26 cellular contexts compared by ENCODE assay signal in genomic region chr16:87819983-87820382, GRCh38.
"Had no signal": no experiment of that assay in that cellular context is flagged by ENCODE, and none has a peak within 500 bp of the region (broad histone marks: within the 10 kb centered on the region; RNA-seq: fewer than 3 reads in every experiment).

No MANE protein-coding gene starts in this region.

- H3K4me1 ChIP-seq: gastrocnemius medialis, parathyroid adenoma, testis had no signal

- H3K9ac ChIP-seq: parathyroid adenoma had no signal

- H3K4me3 ChIP-seq: dorsolateral prefrontal cortex, esophagus squamous epithelium, gastrocnemius medialis, testis, vagina had no signal

- ATAC-seq: activated CD4-positive, alpha-beta T cell treated with anti-CD3 and anti-CD28 coated beads for 36 hours; effector memory CD8-positive, alpha-beta T cell; gastrocnemius medialis; left cardiac atrium; natural killer cell treated with Interleukin-12 subunit alpha and Interleukin-12 subunit beta and Interleukin-15 and Interleukin-18, amount 100 ng/mL, for 72 hours; right cardiac atrium; stimulated activated naive B cell treated with anti-CD40 and anti-IgM and Interleukin-4, amounts not matched to agents 10 μg/mL and 1 μg/mL and 100 μg/mL, for 72 hours; T-helper 17 cell had no signal

- H3K27ac ChIP-seq: esophagus squamous epithelium, gastrocnemius medialis, parathyroid adenoma, testis, vagina had no signal

- H3K27ac Mint-ChIP-seq: activated T-helper 1 cell treated with anti-CD3 and anti-CD28 coated beads, Interleukin-12 subunit alpha, Interleukin-12 subunit beta, Interleukin-2, Interleukin-4 antibody, amounts not matched to agents 30 ng/mL and 10 ng/mL and 1 ng/mL, durations not matched to agents 14 hours and 24 hours and 36 hours; natural killer cell treated with Interleukin-12 subunit alpha and Interleukin-12 subunit beta and Interleukin-15 and Interleukin-18, amount 100 ng/mL, for 72 hours; stimulated activated naive B cell treated with anti-CD40 and anti-IgM and Interleukin-4, amounts not matched to agents 10 μg/mL and 1 μg/mL and 100 μg/mL, for 72 hours; T-helper 17 cell; type B pancreatic cell had no signal

- DNase-seq: activated B cell treated with CpG ODN at 0.5 μM for 24 hours; activated CD4-positive, alpha-beta T cell treated with anti-CD3 and anti-CD28 coated beads for 36 hours; activated CD4-positive, alpha-beta T cell treated with anti-CD3 and anti-CD28 coated beads, Interleukin-2, amount 50 U/mL, for 48 hours; activated CD8-positive, alpha-beta memory T cell treated with anti-CD3 and anti-CD28 coated beads, Interleukin-2, amount 50 U/mL, for 48 hours; activated gamma-delta T cell; activated naive CD4-positive, alpha-beta T cell treated with anti-CD3 and anti-CD28 coated beads, Interleukin-2, amount 50 U/mL, for 16 hours; aorta; dorsolateral prefrontal cortex; effector memory CD8-positive, alpha-beta T cell; esophagus squamous epithelium; gastrocnemius medialis; hypothalamus; left cardiac atrium; nucleus accumbens; right cardiac atrium; stimulated activated CD4-positive, alpha-beta T cell treated with anti-CD3 and anti-CD28 coated beads, Interleukin-2, amount 100 ng/mL, for 24 hours; stimulated activated CD8-positive, alpha-beta memory T cell treated with anti-CD3 and anti-CD28 coated beads, Interleukin-4, amount 100 ng/mL, for 48 hours; stimulated activated naive B cell treated with anti-CD40 and anti-IgM and Interleukin-4, amounts not matched to agents 10 μg/mL and 1 μg/mL and 100 μg/mL, for 72 hours; T-helper 17 cell; testis had no signal

- H3K36me3 ChIP-seq: esophagus squamous epithelium, gastrocnemius medialis, vagina had no signal

- H3K27me3 Mint-ChIP-seq: activated CD4-positive, alpha-beta T cell treated with anti-CD3 and anti-CD28 coated beads for 36 hours; effector memory CD8-positive, alpha-beta T cell; natural killer cell treated with Interleukin-12 subunit alpha and Interleukin-12 subunit beta and Interleukin-15 and Interleukin-18, amount 100 ng/mL, for 72 hours; T-helper 17 cell had no signal

- H3K36me3 Mint-ChIP-seq: type B pancreatic cell had no signal

- H2AFZ ChIP-seq: parathyroid adenoma had no signal

- H3K27me3 ChIP-seq: gastrocnemius medialis, testis, vagina had no signal

- H3K9me3 ChIP-seq: gastrocnemius medialis, testis had no signal

- H3K9me3 Mint-ChIP-seq: effector memory CD8-positive, alpha-beta T cell; natural killer cell treated with Interleukin-12 subunit alpha and Interleukin-12 subunit beta and Interleukin-15 and Interleukin-18, amount 100 ng/mL, for 72 hours; type B pancreatic cell had no signal

- H3K4me3 Mint-ChIP-seq: activated B cell treated with CpG ODN at 0.5 μM for 24 hours; activated CD4-positive, alpha-beta T cell treated with anti-CD3 and anti-CD28 coated beads for 36 hours; activated T-helper 1 cell treated with anti-CD3 and anti-CD28 coated beads, Interleukin-12 subunit alpha, Interleukin-12 subunit beta, Interleukin-2, Interleukin-4 antibody, amounts not matched to agents 30 ng/mL and 10 ng/mL and 1 ng/mL, durations not matched to agents 14 hours and 24 hours and 36 hours; brain; effector memory CD8-positive, alpha-beta T cell; natural killer cell treated with Interleukin-12 subunit alpha and Interleukin-12 subunit beta and Interleukin-15 and Interleukin-18, amount 100 ng/mL, for 72 hours; stimulated activated naive B cell treated with anti-CD40 and anti-IgM and Interleukin-4, amounts not matched to agents 10 μg/mL and 1 μg/mL and 100 μg/mL, for 72 hours; T-helper 17 cell; type B pancreatic cell had no signal
